In genomic region chr2:101704816-101705565, GRCh38 we compare ENCODE assay signal across 11 cellular contexts. TPM values are rescaled to one million over a fixed set of nuclear protein-coding genes. Genes with fewer than 3 reads are reported as not detected.
A peak's percentile ranks its signal among the peaks of the same experiment; 100 is the strongest.
DNase-seq lines count a peak whose midpoint lies in the region; ATAC-seq, FAIRE-seq and TF ChIP-seq lines count a peak whose summit lies in the region.
"Had no signal": no experiment of that assay in that cellular context is flagged by ENCODE, and none has a peak within 500 bp of the region (broad histone marks: within the 10 kb centered on the region; RNA-seq: fewer than 3 reads in every experiment).

No MANE protein-coding gene starts in this region.

- no peak overlapping the region for H3K27ac Mint-ChIP-seq in neural crest cell (ENCODE audit: unreplicated experiment)

- peaks cover 81 to 99% (median 93%) of the 10 kb centered on the region in 10 experiments for H3K4me1 ChIP-seq in BLaER1 treated with 17β-estradiol and CSF1 and Interleukin-3, amounts not matched to agents 10 nM and 100 nM
- H3K4me1 ChIP-seq in Loucy (ENCODE audit: insufficient read depth, low read length, poor library complexity, severe bottlenecking) (peaks cover 79% of the 10 kb centered on the region), aorta (ENCODE audit: control insufficient read depth in 1 of 2, insufficient read depth in 2 of 2, low read length in 2 of 2) (peaks cover 3% of the 10 kb centered on the region in 2 donors)

- H3K9me3 ChIP-seq in BLaER1 treated with 17β-estradiol and CSF1 and Interleukin-3, amounts not matched to agents 10 nM and 100 nM (replicated peaks in 1 of 11): peaks cover 0 to 17% (median 0%) of the 10 kb centered on the region in 11 experiments; a peak in 5 of 22 replicates
- H3K9me3 ChIP-seq in Loucy (ENCODE audit: insufficient read depth, low read depth, low read length): no peaks in the 10 kb centered on the region
- no peaks in the 10 kb centered on the region for H3K9me3 ChIP-seq in aorta (ENCODE audit: control insufficient read depth, low read length)

- H3K4me3 ChIP-seq in BLaER1 treated with 17β-estradiol and CSF1 and Interleukin-3, amounts not matched to agents 10 nM and 100 nM: no peak overlapping the region; a peak in 1 of 20 replicates
- H3K4me3 ChIP-seq in Loucy (ENCODE audit: low read length, poor library complexity, severe bottlenecking) (peak overlapping the region; percentile 44), bronchial epithelial cell (ENCODE audit: low read depth, low read length) (no peak overlapping the region), aorta (ENCODE audit: low read length in 2 of 2) (no peak overlapping the region)

- DNase-seq in bronchial epithelial cell (ENCODE audit: low read depth) (peak; percentile 34), neural crest cell (ENCODE audit: low read depth, low spot score) (no peak), retina (no peak), aorta (no peak), NCI-H1417 (lab: John Stamatoyannopoulos, UW) (no peak)
- DNase-seq: activated CD8-positive, alpha-beta memory T cell treated with anti-CD3 and anti-CD28 coated beads for 24 hours; KG1 had no signal

- no peaks in the 10 kb centered on the region for H3K9me2 ChIP-seq in Loucy (replicated peaks; ENCODE audit: low read depth, low read length)

- intact Hi-C loops in aorta (cut with DNase I): no loop called here

- no peak for FAIRE-seq in bronchial epithelial cell (lab: Jason Lieb, UNC)
- FAIRE-seq: endometrium had no signal

- no peaks in the 10 kb centered on the region for H3K27me3 Mint-ChIP-seq in neural crest cell (ENCODE audit: low read depth)

- peaks cover 5 to 96% (median 61%) of the 10 kb centered on the region in 11 experiments; a peak in 20 of 22 replicates for H3K36me3 ChIP-seq in BLaER1 treated with 17β-estradiol and CSF1 and Interleukin-3, amounts not matched to agents 10 nM and 100 nM
- H3K36me3 ChIP-seq in Loucy (ENCODE audit: insufficient read depth, low read length) (no peaks in the 10 kb centered on the region), bronchial epithelial cell (ENCODE audit: control insufficient read depth, insufficient read depth, low read length) (no peaks in the 10 kb centered on the region), aorta (ENCODE audit: control insufficient read depth in 1 of 2, insufficient read depth in 2 of 2, low read length in 1 of 2) (no peaks in the 10 kb centered on the region)

- H3K9ac ChIP-seq in BLaER1 treated with 17β-estradiol and CSF1 and Interleukin-3, amounts not matched to agents 10 nM and 100 nM: peak overlapping the region in 4 of 11 experiments; percentile 13 to 66 (median 52); a peak in 4 of 22 replicates
- H3K9ac ChIP-seq in Loucy (ENCODE audit: low read depth, low read length, poor library complexity, severe bottlenecking): peak overlapping the region; percentile 17

- peaks cover 23% of the 10 kb centered on the region for H3K36me3 Mint-ChIP-seq in neural crest cell (ENCODE audit: low read depth)

- peak overlapping the region; percentile 23 to 79 (median 72); a peak in 18 of 22 replicates for H3K27ac ChIP-seq in BLaER1 treated with 17β-estradiol and CSF1 and Interleukin-3, amounts not matched to agents 10 nM and 100 nM
- no peak overlapping the region for H3K27ac ChIP-seq in aorta (ENCODE audit: low read depth in 1 of 2, low read length in 2 of 2)

- H3F3A ChIP-seq in Loucy (ENCODE audit: low read depth): peaks cover 12% of the 10 kb centered on the region

- peaks cover 46% of the 10 kb centered on the region for H3K4me1 Mint-ChIP-seq in neural crest cell

- WGBS in aorta, 2 donors: 61 to 62% methylated on average over 3 of the region's 3 CpGs

- H4K20me1 ChIP-seq in BLaER1 treated with 17β-estradiol and CSF1 and Interleukin-3, amounts not matched to agents 10 nM and 100 nM: peaks cover 62 to 100% (median 98%) of the 10 kb centered on the region in 11 experiments; a peak in 21 of 22 replicates
- H4K20me1 ChIP-seq in Loucy (ENCODE audit: insufficient read depth, low read length, poor library complexity, severe bottlenecking): peaks cover 79% of the 10 kb centered on the region

- no peak overlapping the region for H2AFZ ChIP-seq in Loucy (ENCODE audit: low read length)

- H3K4me3 Mint-ChIP-seq in neural crest cell: peak overlapping the region; percentile 6

- H3K79me2 ChIP-seq in Loucy (ENCODE audit: insufficient read depth, low read length): peaks cover 98% of the 10 kb centered on the region

- H3K27me3 ChIP-seq in BLaER1 treated with 17β-estradiol and CSF1 and Interleukin-3, amounts not matched to agents 10 nM and 100 nM: no peaks in the 10 kb centered on the region
- H3K27me3 ChIP-seq in Loucy (ENCODE audit: insufficient read depth, low read length, poor library complexity, severe bottlenecking) (no peaks in the 10 kb centered on the region), bronchial epithelial cell (ENCODE audit: control insufficient read depth, insufficient read depth, low read length) (no peaks in the 10 kb centered on the region), aorta (ENCODE audit: control insufficient read depth in 1 of 2, insufficient read depth in 2 of 2, low read length in 1 of 2) (no peaks in the 10 kb centered on the region)

- ATAC-seq in HG03135 (IDR thresholded peaks at IDR 0.05; ENCODE audit: unreplicated experiment): no peak
- no peak for ATAC-seq in aorta (ENCODE audit: low FRiP score)

- H3K4me2 ChIP-seq in BLaER1 treated with 17β-estradiol and CSF1 and Interleukin-3, amounts not matched to agents 10 nM and 100 nM: peak overlapping the region; percentile 54 to 97 (median 85)
- H3K4me2 ChIP-seq in Loucy (ENCODE audit: low read depth, low read length, poor library complexity, severe bottlenecking): peak overlapping the region; percentile 57

- no peaks in the 10 kb centered on the region for H3K9me3 Mint-ChIP-seq in neural crest cell

- TF ChIP-seq CTCF in Loucy (conservative IDR thresholded peaks at IDR 0.05; ENCODE audit: low read length): no peak
- no peak for TF ChIP-seq CTCF in bronchial epithelial cell (IDR thresholded peaks at IDR 0.05; ENCODE audit: insufficient read depth, low read length, severe bottlenecking)
- TF ChIP-seq CTCF in neural crest cell (conservative IDR thresholded peaks at IDR 0.05): no peak

RNA-seq across cellular contexts. Expression of gene MAP4K4, which starts 7.5 kb away (rescaled TPM):
- total RNA-seq in bronchial epithelial cell: 81.1 and 82.2 TPM in 2 replicates
- 209 and 212 TPM in 2 replicates for total RNA-seq in neural crest cell
- 100 to 1,000 TPM in 1 of 2 donors, 10 to 100 TPM in 1; 85.4 to 112 TPM for total RNA-seq in aorta
- 10 to 100 TPM; 22.9 to 31.6 TPM for polyA plus RNA-seq in aorta

Comparison
In these comparisons a context has a peak if more than half of its experiments do, and no peak if none do; other contexts are left out.
1. H3K27ac ChIP-seq: peak in BLaER1 treated with 17β-estradiol and CSF1 and Interleukin-3, amounts not matched to agents 10 nM and 100 nM (11 of 11); none in aorta (0 of 2).